8 cellular contexts compared by ENCODE assay signal in the genomic region with DNA sequence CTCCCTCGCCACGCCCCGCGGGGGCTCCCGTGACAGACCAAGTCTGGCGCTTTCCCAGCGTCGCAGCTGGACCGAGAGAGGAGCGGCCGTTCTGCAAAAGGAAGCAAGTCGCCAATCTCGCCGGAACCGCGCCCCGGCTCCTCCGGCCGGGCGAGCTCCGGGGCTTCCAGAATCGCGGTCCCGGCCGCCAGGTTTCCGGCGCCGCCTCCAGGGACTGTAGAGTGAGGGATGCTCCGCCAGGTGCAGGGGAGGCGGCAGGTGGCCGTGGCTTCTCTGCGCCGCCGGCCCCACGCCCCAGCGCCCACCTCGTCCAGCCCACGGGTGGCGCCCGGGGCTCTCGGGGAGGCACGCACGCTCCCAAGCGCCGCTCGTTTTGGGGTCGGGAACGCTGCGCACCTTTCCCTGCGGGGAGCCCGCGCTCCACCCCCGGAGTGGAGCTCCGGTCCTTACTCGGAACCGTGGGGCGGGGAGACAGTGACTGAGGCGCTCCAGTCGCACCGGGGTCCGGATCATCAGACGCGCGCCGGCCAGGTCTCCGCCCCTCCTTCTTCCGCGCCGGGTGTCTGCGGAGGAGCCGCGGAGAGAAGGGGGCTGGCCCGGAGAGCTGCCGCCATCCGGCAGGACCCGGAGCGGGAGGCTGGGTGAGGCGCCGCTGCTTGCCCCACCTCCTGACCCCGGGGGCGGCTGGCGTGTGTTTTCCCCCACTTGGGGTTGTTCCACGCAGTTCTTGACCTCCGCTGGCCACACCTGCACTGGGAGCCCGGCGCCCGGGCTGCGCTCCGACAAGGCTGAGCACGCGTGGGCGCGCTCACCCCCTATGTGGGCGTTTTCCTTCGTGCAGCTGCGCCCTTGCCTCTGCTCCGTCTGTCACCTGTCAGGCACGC. TPM values are rescaled to one million over a fixed set of nuclear protein-coding genes. Genes with fewer than 3 reads are reported as not detected.
DNase-seq lines count a peak whose midpoint lies in the region; ATAC-seq and TF ChIP-seq lines count a peak whose summit lies in the region.

A gene with protein sequence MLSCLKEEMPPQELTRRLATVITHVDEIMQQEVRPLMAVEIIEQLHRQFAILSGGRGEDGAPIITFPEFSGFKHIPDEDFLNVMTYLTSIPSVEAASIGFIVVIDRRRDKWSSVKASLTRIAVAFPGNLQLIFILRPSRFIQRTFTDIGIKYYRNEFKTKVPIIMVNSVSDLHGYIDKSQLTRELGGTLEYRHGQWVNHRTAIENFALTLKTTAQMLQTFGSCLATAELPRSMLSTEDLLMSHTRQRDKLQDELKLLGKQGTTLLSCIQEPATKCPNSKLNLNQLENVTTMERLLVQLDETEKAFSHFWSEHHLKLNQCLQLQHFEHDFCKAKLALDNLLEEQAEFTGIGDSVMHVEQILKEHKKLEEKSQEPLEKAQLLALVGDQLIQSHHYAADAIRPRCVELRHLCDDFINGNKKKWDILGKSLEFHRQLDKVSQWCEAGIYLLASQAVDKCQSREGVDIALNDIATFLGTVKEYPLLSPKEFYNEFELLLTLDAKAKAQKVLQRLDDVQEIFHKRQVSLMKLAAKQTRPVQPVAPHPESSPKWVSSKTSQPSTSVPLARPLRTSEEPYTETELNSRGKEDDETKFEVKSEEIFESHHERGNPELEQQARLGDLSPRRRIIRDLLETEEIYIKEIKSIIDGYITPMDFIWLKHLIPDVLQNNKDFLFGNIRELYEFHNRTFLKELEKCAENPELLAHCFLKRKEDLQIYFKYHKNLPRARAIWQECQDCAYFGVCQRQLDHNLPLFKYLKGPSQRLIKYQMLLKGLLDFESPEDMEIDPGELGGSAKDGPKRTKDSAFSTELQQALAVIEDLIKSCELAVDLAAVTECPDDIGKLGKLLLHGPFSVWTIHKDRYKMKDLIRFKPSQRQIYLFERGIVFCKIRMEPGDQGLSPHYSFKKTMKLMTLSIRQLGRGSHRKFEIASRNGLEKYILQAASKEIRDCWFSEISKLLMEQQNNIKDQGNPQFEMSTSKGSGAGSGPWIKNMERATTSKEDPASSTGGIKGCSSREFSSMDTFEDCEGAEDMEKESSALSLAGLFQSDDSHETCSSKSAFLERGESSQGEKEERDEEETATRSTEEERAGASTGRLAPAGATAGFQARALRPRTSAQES (minus strand): TSS at position 480 of the 884 bp plus-strand sequence. CDS start 642 bp downstream, outside the sequence.

- TF ChIP-seq CTCF in SU-DHL-6 (IDR thresholded peaks at IDR 0.05; ENCODE audit: insufficient read depth, low read length, poor library complexity, severe bottlenecking): no peak
- TF ChIP-seq CTCF in right atrium auricular region (IDR thresholded peaks at IDR 0.05): no peak
- no peak for TF ChIP-seq CTCF in psoas muscle (IDR thresholded peaks at IDR 0.05)

- DNase-seq in CD8-positive, alpha-beta memory T cell: peak; percentile 65 to 84 (median 70)
- DNase-seq in adipocyte (ENCODE audit: low read depth) (peak; percentile 72), right atrium auricular region (ENCODE audit: low spot score) (peak; percentile 68), psoas muscle (peak; percentile 75 to 80)

- peak within 1 kb of the TSS; percentile 90 for H2AFZ ChIP-seq in SU-DHL-6 (ENCODE audit: low read depth, low read length, severe bottlenecking)

- peaks cover 10% of the 10 kb centered on the region for H3K4me1 ChIP-seq in CD8-positive, alpha-beta memory T cell (ENCODE audit: insufficient read depth, low read length)
- H3K4me1 ChIP-seq in adipocyte (ENCODE audit: control insufficient read depth, insufficient read depth, low read length) (no peaks in the 10 kb centered on the region), right atrium auricular region (peaks cover 0 to 14% of the 10 kb centered on the region in 2 donors), psoas muscle (no peaks in the 10 kb centered on the region), urinary bladder (ENCODE audit: insufficient read depth) (no peaks in the 10 kb centered on the region)

- WGBS in psoas muscle, 3 donors: 0% methylated on average over 74 to 97 of the region's 98 CpGs
- under 1% methylated on average over 93 of the region's 98 CpGs for WGBS in urinary bladder

- H3K4me3 ChIP-seq in CD8-positive, alpha-beta memory T cell (ENCODE audit: low read length): peak within 1 kb of the TSS; percentile 67
- H3K4me3 ChIP-seq in SU-DHL-6 (ENCODE audit: insufficient read depth, low read length, poor library complexity, severe bottlenecking) (peak within 1 kb of the TSS; percentile 55), adipocyte (ENCODE audit: low read length) (peak within 1 kb of the TSS; percentile 78), right atrium auricular region (peak within 1 kb of the TSS; percentile 52 to 68), psoas muscle (peak within 1 kb of the TSS; percentile 74), urinary bladder (ENCODE audit: low read depth, low read length) (peak within 1 kb of the TSS; percentile 75)

- H3K79me2 ChIP-seq in SU-DHL-6 (ENCODE audit: insufficient read depth, low read length): no peaks in the 10 kb centered on the region

- ATAC-seq in GM21515 (IDR thresholded peaks at IDR 0.05; ENCODE audit: unreplicated experiment) (peak; percentile 75), psoas muscle (peak; percentile 71 to 81 (median 72))

- H3K27me3 Mint-ChIP-seq in CD8-positive, alpha-beta memory T cell: peaks cover 4 to 9% of the 10 kb centered on the region in 2 donors

- POLR2A ChIA-PET in CD8-positive, alpha-beta memory T cell (lab: Charles Lee): interaction anchor here (0.6 to 1.8 kb wide), 7 partner anchors 17 to 530 kb away, joined by 3 to 10 read pairs (median 5); a partner anchor contains a TSS

- H3K36me3 Mint-ChIP-seq in CD8-positive, alpha-beta memory T cell: peaks cover 0 to 2% (median 1%) of the 10 kb centered on the region in 3 donors

- no peaks in the 10 kb centered on the region for H3K9me3 ChIP-seq in CD8-positive, alpha-beta memory T cell (ENCODE audit: low read length)
- no peaks in the 10 kb centered on the region for H3K9me3 ChIP-seq in KOPT-K1 (ENCODE audit: insufficient read depth, low read length, poor library complexity, severe bottlenecking)
- no peaks in the 10 kb centered on the region for H3K9me3 ChIP-seq in SU-DHL-6 (ENCODE audit: insufficient read depth, low read length)
- H3K9me3 ChIP-seq in adipocyte (ENCODE audit: control insufficient read depth, low read length): no peaks in the 10 kb centered on the region
- H3K9me3 ChIP-seq in right atrium auricular region: no peaks in the 10 kb centered on the region
- H3K9me3 ChIP-seq in psoas muscle: no peaks in the 10 kb centered on the region

- no peaks in the 10 kb centered on the region for H3K9me2 ChIP-seq in SU-DHL-6 (replicated peaks; ENCODE audit: insufficient read depth, low read length)

- H3K4me2 ChIP-seq in SU-DHL-6 (ENCODE audit: low read depth, low read length, poor library complexity, severe bottlenecking): peak within 1 kb of the TSS; percentile 60

- H3K9ac ChIP-seq in SU-DHL-6 (ENCODE audit: low read length) (peak within 1 kb of the TSS; percentile 60), adipocyte (ENCODE audit: low read length) (peak within 1 kb of the TSS; percentile 10)

- no peaks in the 10 kb centered on the region for H3F3A ChIP-seq in SU-DHL-6 (ENCODE audit: insufficient read depth)

- no peaks in the 10 kb centered on the region for H3K36me3 ChIP-seq in CD8-positive, alpha-beta memory T cell (ENCODE audit: insufficient read depth, low read length)
- no peaks in the 10 kb centered on the region for H3K36me3 ChIP-seq in KOPT-K1 (ENCODE audit: insufficient read depth, low read length)
- H3K36me3 ChIP-seq in SU-DHL-6 (ENCODE audit: low read length): no peaks in the 10 kb centered on the region
- no peaks in the 10 kb centered on the region for H3K36me3 ChIP-seq in adipocyte (ENCODE audit: control insufficient read depth, insufficient read depth, low read length, severe bottlenecking)
- no peaks in the 10 kb centered on the region for H3K36me3 ChIP-seq in right atrium auricular region
- no peaks in the 10 kb centered on the region for H3K36me3 ChIP-seq in psoas muscle (ENCODE audit: insufficient read depth in 1 of 2, low read depth in 1 of 2)
- no peaks in the 10 kb centered on the region for H3K36me3 ChIP-seq in urinary bladder (ENCODE audit: insufficient read depth)

- H3K9me3 Mint-ChIP-seq in CD8-positive, alpha-beta memory T cell: no peaks in the 10 kb centered on the region

- CTCF ChIA-PET in CD8-positive, alpha-beta memory T cell (lab: Charles Lee): interaction anchor here (0.6 to 1.8 kb wide), 5 partner anchors 9 to 456 kb away, joined by 3 to 4 read pairs (median 3); a partner anchor contains a TSS

- H3K27ac ChIP-seq in CD8-positive, alpha-beta memory T cell (ENCODE audit: low read depth, low read length): peak within 1 kb of the TSS; percentile 52
- H3K27ac ChIP-seq in KOPT-K1 (ENCODE audit: low read depth, low read length, poor library complexity, severe bottlenecking): peak within 1 kb of the TSS; percentile 51
- no peak within 1 kb of the TSS for H3K27ac ChIP-seq in SU-DHL-6 (ENCODE audit: low read depth, low read length)
- no peak within 1 kb of the TSS for H3K27ac ChIP-seq in right atrium auricular region
- no peak within 1 kb of the TSS for H3K27ac ChIP-seq in psoas muscle
- H3K27ac ChIP-seq in urinary bladder (ENCODE audit: low read depth): no peak within 1 kb of the TSS

- H3K4me3 Mint-ChIP-seq in CD8-positive, alpha-beta memory T cell: peak within 1 kb of the TSS; percentile 85 to 94 (median 90)

- no peaks in the 10 kb centered on the region for H3K27me3 ChIP-seq in CD8-positive, alpha-beta memory T cell (ENCODE audit: insufficient read depth, low read length, poor library complexity, severe bottlenecking)
- no peaks in the 10 kb centered on the region for H3K27me3 ChIP-seq in SU-DHL-6 (ENCODE audit: low read length)
- H3K27me3 ChIP-seq in adipocyte (replicated peaks; ENCODE audit: control insufficient read depth, insufficient read depth, low read length): peaks cover 61% of the 10 kb centered on the region
- H3K27me3 ChIP-seq in right atrium auricular region: no peaks in the 10 kb centered on the region
- peaks cover 0 to 27% (median 8%) of the 10 kb centered on the region in 3 donors for H3K27me3 ChIP-seq in psoas muscle (ENCODE audit: insufficient read depth in 3 of 3, low read length in 2 of 3)

- intact Hi-C loops in psoas muscle (cut with DNase I): no loop called here

- H3K4me1 Mint-ChIP-seq in CD8-positive, alpha-beta memory T cell: peaks cover 23 to 34% (median 31%) of the 10 kb centered on the region in 3 donors

- peak within 1 kb of the TSS in 7 of 8 donors; percentile 45 to 87 (median 83) for H3K27ac Mint-ChIP-seq in CD8-positive, alpha-beta memory T cell

- no peaks in the 10 kb centered on the region for H4K20me1 ChIP-seq in SU-DHL-6 (ENCODE audit: low read depth, low read length)

RNA-seq across cellular contexts. Expression of the gene that starts here (rescaled TPM):
- total RNA-seq in CD8-positive, alpha-beta memory T cell: 1 to 10 TPM; 2.8 to 3.5 TPM
- polyA plus RNA-seq in CD8-positive, alpha-beta memory T cell: 0.78 TPM
- total RNA-seq in right atrium auricular region: under 1 TPM in 1 of 2 donors, not detected in 1; 0.08 TPM
- under 1 TPM; 0.39 to 0.79 (median 0.57) TPM for total RNA-seq in psoas muscle
- polyA plus RNA-seq in psoas muscle: 1 to 10 TPM in 1 of 3 donors, under 1 TPM in 2; 0.17 to 2.7 (median 0.38) TPM
- 3.6 TPM for total RNA-seq in urinary bladder
- polyA plus RNA-seq in urinary bladder: 0.44 TPM

Comparison
In these comparisons a context has a peak if more than half of its experiments do, and no peak if none do; other contexts are left out.
1. Peak in DNase-seq and H3K4me3 ChIP-seq in right atrium auricular region; RNA of the gene not detected or under 1 TPM.
2. H3K27ac ChIP-seq: peak in CD8-positive, alpha-beta memory T cell (single experiment) and KOPT-K1 (single experiment); none in SU-DHL-6 (single experiment), right atrium auricular region (0 of 2), psoas muscle (single experiment) and urinary bladder (single experiment).
3. Peak in every context shown above with its lines, with median percentiles within 50 percentile points of each other: DNase-seq and H3K4me3 ChIP-seq.